ENCODE assay signal across 9 cellular contexts in the genomic region with DNA sequence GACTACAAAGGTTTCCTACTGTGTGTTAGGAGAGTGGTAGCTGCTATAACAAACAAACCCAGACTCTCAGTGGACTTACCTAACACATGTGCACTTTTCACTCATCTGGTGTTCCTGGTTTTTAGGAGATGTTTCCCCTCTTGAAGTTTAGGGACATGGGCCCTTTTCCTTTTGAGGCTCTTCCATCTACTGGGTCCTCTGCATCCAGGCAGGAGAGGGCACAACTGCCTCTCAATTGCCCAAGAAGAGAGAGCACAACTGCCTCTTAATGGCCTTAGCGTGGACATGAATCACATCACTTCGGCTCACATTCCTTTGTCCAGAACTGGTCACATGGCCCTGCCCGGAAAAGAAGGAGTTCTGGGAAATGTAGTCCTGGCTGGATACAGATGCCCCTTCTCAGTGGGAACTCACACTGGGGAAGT. TPM values are rescaled to one million over a fixed set of nuclear protein-coding genes. Genes with fewer than 3 reads are reported as not detected.
DNase-seq lines count a peak whose midpoint lies in the region; ATAC-seq and TF ChIP-seq lines count a peak whose summit lies in the region.
"Had no signal": no experiment of that assay in that cellular context is flagged by ENCODE, and none has a peak within 500 bp of the region (broad histone marks: within the 10 kb centered on the region; RNA-seq: fewer than 3 reads in every experiment).

No MANE protein-coding gene starts in this region.

- no peak for TF ChIP-seq POLR2A in erythroblast (IDR thresholded peaks at IDR 0.05; ENCODE audit: low read length)

- H3K36me3 ChIP-seq in Karpas-422 (ENCODE audit: insufficient read depth, low read length), result no peaks in the 10 kb centered on the region

- H3K27ac ChIP-seq in Karpas-422 (ENCODE audit: low read length), result no peak overlapping the region

- 0 out of 2 replicates have a peak, but pooled peaks cover 3% of the 10 kb centered on the region for H4K20me1 ChIP-seq in Karpas-422 (ENCODE audit: insufficient read depth, low read depth, low read length)

- no peak overlapping the region for H3K4me3 ChIP-seq in Karpas-422 (ENCODE audit: low read length)

- in situ Hi-C loops in T47D (cut with HindIII; ENCODE audit: low pct_unique_long_range_greater_than_20kb, low sequenced_read_pairs), result no loop called here

- H3K9me2 ChIP-seq in Karpas-422 (replicated peaks; ENCODE audit: insufficient read depth, low read length), result no peaks in the 10 kb centered on the region

- no peaks in the 10 kb centered on the region for H3K4me1 ChIP-seq in Karpas-422 (ENCODE audit: low read length)

- H3K79me2 ChIP-seq in Karpas-422 (ENCODE audit: low read length), result no peaks in the 10 kb centered on the region

- H3K27me3 ChIP-seq in Karpas-422 (ENCODE audit: low read length), result no peaks in the 10 kb centered on the region

- no peak overlapping the region for H3K4me2 ChIP-seq in Karpas-422 (ENCODE audit: low read depth, low read length, poor library complexity, severe bottlenecking)

- no peak overlapping the region for H3K9ac ChIP-seq in Karpas-422 (ENCODE audit: low read length)

- intact Hi-C loops in posterior vena cava (cut with DNase I), result no loop called here

- ATAC-seq in HG03196 (IDR thresholded peaks at IDR 0.05; ENCODE audit: unreplicated experiment), result no peak

- DNase-seq in AG08395 (ENCODE audit: low spot score) (peak; percentile 71), HuH-7.5 (ENCODE audit: low spot score) (peak; percentile 44), T47D (ENCODE audit: low read depth in 1 of 2, low spot score in 1 of 2) (peak; percentile 68 to 69), left kidney (ENCODE audit: low read depth, low spot score) (peak; percentile 81), Karpas-422 (no peak), erythroblast (lab: John Stamatoyannopoulos, UW) (no peak), posterior vena cava (ENCODE audit: low spot score) (no peak)
- DNase-seq: activated CD4-positive, alpha-beta T cell treated with anti-CD3 and anti-CD28 coated beads for 4 hours had no signal

- H3K9me3 ChIP-seq in Karpas-422 (ENCODE audit: low read length), result no peaks in the 10 kb centered on the region

- no peak overlapping the region for H2AFZ ChIP-seq in Karpas-422 (ENCODE audit: low read length)

RNA-seq across cellular contexts. Expression of a gene that starts 9.8 kb away (rescaled TPM):
- not detected in 2 replicates for total RNA-seq in Karpas-422 (2014; rRNA removed; shearing (Covaris generic); ENCODE audit: low replicate concordance)
- 10 to 100 TPM; 31.0 to 48.1 TPM for total RNA-seq in posterior vena cava

Comparison
In these comparisons a context has a peak if more than half of its experiments do, and no peak if none do; other contexts are left out.
1. DNase-seq: peak in AG08395 (single experiment), HuH-7.5 (single experiment), T47D (2 of 2) and left kidney (single experiment); none in Karpas-422 (single experiment), erythroblast (0 of 2) and posterior vena cava (single experiment).
2. RNA of a gene that starts 9.8 kb away (total RNA-seq): 31.0 to 48.1 TPM in posterior vena cava; not detected in Karpas-422; every median in the first group is over 10 times any median in the second.